In the genomic region with DNA sequence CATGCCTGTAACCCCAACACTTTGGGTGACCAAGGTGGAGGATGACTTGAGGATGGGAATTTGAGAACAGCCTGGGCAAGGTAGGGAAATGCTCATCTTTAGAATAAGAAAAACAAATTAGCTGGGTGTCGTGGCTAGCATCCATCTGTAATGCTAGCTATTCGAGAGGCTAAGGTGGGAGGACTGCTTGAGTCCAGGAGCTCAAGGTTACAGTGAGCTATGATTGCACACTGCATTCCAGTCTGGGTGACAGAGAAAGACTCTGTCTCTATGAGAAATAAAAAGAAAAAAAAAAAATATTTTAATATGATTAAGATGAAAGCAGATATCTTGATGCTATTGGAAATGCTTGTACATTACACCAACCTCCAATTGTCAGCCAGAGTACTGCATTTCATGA, we compare ENCODE assay signal across 40 cellular contexts.
"Had no signal": no experiment of that assay in that cellular context is flagged by ENCODE, and none has a peak within 500 bp of the region (broad histone marks: within the 10 kb centered on the region; RNA-seq: fewer than 3 reads in every experiment).

No MANE protein-coding gene starts in this region.

- H3K27ac ChIP-seq: adrenal gland, ascending aorta, body of pancreas, brain microvascular endothelial cell, cardiac muscle cell had no signal

- H3K27ac Mint-ChIP-seq: activated naive CD4-positive, alpha-beta T cell treated with anti-CD3 and anti-CD28 coated beads for 36 hours; activated naive CD4-positive, alpha-beta T cell treated with anti-CD3 and anti-CD28 coated beads, Interleukin-2, amount 10 ng/mL, durations not matched to agents 7 days and 5 days; activated naive CD4-positive, alpha-beta T cell treated with anti-CD3 and anti-CD28 coated beads, Interleukin-2, amount 50 U/mL, for 24 hours; activated naive CD4-positive, alpha-beta T cell treated with anti-CD3 and anti-CD28 coated beads, Interleukin-2, amount 50 U/mL, for 72 hours; activated naive CD8-positive, alpha-beta T cell; activated naive CD8-positive, alpha-beta T cell treated with anti-CD3 and anti-CD28 coated beads for 36 hours; activated naive CD8-positive, alpha-beta T cell treated with anti-CD3 and anti-CD28 coated beads, Interleukin-2, amount 10 ng/mL, durations not matched to agents 7 days and 5 days; activated naive CD8-positive, alpha-beta T cell treated with anti-CD3 and anti-CD28 coated beads, Interleukin-2, amount 50 U/mL, for 24 hours; activated T-cell treated with anti-CD3 and anti-CD28 coated beads, Interleukin-2, amount 50 U/mL, for 24 hours; activated T-cell treated with anti-CD3 and anti-CD28 coated beads, Interleukin-2, amount 50 U/mL, for 72 hours; activated T-helper 1 cell treated with anti-CD3 and anti-CD28 coated beads, Interleukin-12 subunit alpha, Interleukin-12 subunit beta, Interleukin-2, Interleukin-4 antibody, amounts not matched to agents 30 ng/mL and 10 ng/mL and 1 ng/mL, durations not matched to agents 14 hours and 24 hours and 36 hours; activated T-helper 17 cell treated with anti-CD3 and anti-CD28 coated beads, Interleukin-2, amount 50 U/mL, for 72 hours; activated T-helper 2 cell treated with anti-CD3 and anti-CD28 coated beads, Interferon-gamma antibody, Interleukin-2, Interleukin-4, amounts not matched to agents 10 μg/mL and 5 μg/mL and 100 μg/mL, durations not matched to agents 14 hours and 24 hours and 36 hours; brain had no signal

- DNase-seq: activated effector memory CD4-positive, alpha-beta T cell treated with anti-CD3 and anti-CD28 coated beads, Interleukin-2, amount 50 U/mL, for 16 hours; activated effector memory CD4-positive, alpha-beta T cell treated with Interleukin-2 at 50 U/mL for 16 hours; activated gamma-delta T cell; activated gamma-delta T cell treated with Interleukin-2 at 50 U/mL for 16 hours; activated naive CD4-positive, alpha-beta T cell; activated naive CD4-positive, alpha-beta T cell treated with anti-CD3 and anti-CD28 coated beads for 36 hours; activated naive CD4-positive, alpha-beta T cell treated with anti-CD3 and anti-CD28 coated beads, Interleukin-2, amount 10 ng/mL, durations not matched to agents 7 days and 5 days; activated naive CD4-positive, alpha-beta T cell treated with anti-CD3 and anti-CD28 coated beads, Interleukin-2, amount 50 U/mL, for 16 hours; activated naive CD4-positive, alpha-beta T cell treated with Interleukin-2 at 50 U/mL for 16 hours; activated naive CD8-positive, alpha-beta T cell treated with anti-CD3 and anti-CD28 coated beads for 36 hours; activated naive CD8-positive, alpha-beta T cell treated with anti-CD3 and anti-CD28 coated beads, Interleukin-2, amount 10 ng/mL, durations not matched to agents 7 days and 5 days; activated naive CD8-positive, alpha-beta T cell treated with anti-CD3 and anti-CD28 coated beads, Interleukin-2, amount 50 U/mL, for 24 hours; activated T-cell treated with anti-CD3 and anti-CD28 coated beads, Interleukin-2, amount 50 U/mL, for 1 hour; activated T-cell treated with anti-CD3 and anti-CD28 coated beads, Interleukin-2, amount 50 U/mL, for 24 hours; activated T-cell treated with anti-CD3 and anti-CD28 coated beads, Interleukin-2, amount 50 U/mL, for 4 hours; activated T-cell treated with anti-CD3 and anti-CD28 coated beads, Interleukin-2, amount 50 U/mL, for 48 hours; activated T-cell treated with anti-CD3 and anti-CD28 coated beads, Interleukin-2, amount 50 U/mL, for 72 hours; adrenal gland; amniotic stem cell; amygdala; anterior cingulate cortex; aorta; body of pancreas; brain microvascular endothelial cell; caudate nucleus; central memory CD4-positive, alpha-beta T cell; cerebellar nuclear complex had no signal

- H3K27me3 Mint-ChIP-seq: activated naive CD8-positive, alpha-beta T cell; brain had no signal

- H3K4me3 Mint-ChIP-seq: activated naive CD4-positive, alpha-beta T cell treated with anti-CD3 and anti-CD28 coated beads for 36 hours; activated naive CD4-positive, alpha-beta T cell treated with anti-CD3 and anti-CD28 coated beads, Interleukin-2, amount 10 ng/mL, durations not matched to agents 7 days and 5 days; activated naive CD4-positive, alpha-beta T cell treated with anti-CD3 and anti-CD28 coated beads, Interleukin-2, amount 50 U/mL, for 24 hours; activated naive CD8-positive, alpha-beta T cell; activated naive CD8-positive, alpha-beta T cell treated with anti-CD3 and anti-CD28 coated beads for 36 hours; activated naive CD8-positive, alpha-beta T cell treated with anti-CD3 and anti-CD28 coated beads, Interleukin-2, amount 10 ng/mL, durations not matched to agents 7 days and 5 days; activated naive CD8-positive, alpha-beta T cell treated with anti-CD3 and anti-CD28 coated beads, Interleukin-2, amount 50 U/mL, for 24 hours; activated T-cell treated with anti-CD3 and anti-CD28 coated beads, Interleukin-2, amount 50 U/mL, for 24 hours; activated T-cell treated with anti-CD3 and anti-CD28 coated beads, Interleukin-2, amount 50 U/mL, for 4 hours; activated T-cell treated with anti-CD3 and anti-CD28 coated beads, Interleukin-2, amount 50 U/mL, for 72 hours; activated T-helper 1 cell treated with anti-CD3 and anti-CD28 coated beads, Interleukin-12 subunit alpha, Interleukin-12 subunit beta, Interleukin-2, Interleukin-4 antibody, amounts not matched to agents 30 ng/mL and 10 ng/mL and 1 ng/mL, durations not matched to agents 14 hours and 24 hours and 36 hours; activated T-helper 17 cell treated with anti-CD3 and anti-CD28 coated beads, Interleukin-2, amount 50 U/mL, for 72 hours; brain; central memory CD8-positive, alpha-beta T cell had no signal

- H3K36me3 ChIP-seq: adrenal gland, ascending aorta, brain microvascular endothelial cell, breast epithelium, cardiac muscle cell had no signal

- H3K9me3 Mint-ChIP-seq: activated naive CD4-positive, alpha-beta T cell treated with anti-CD3 and anti-CD28 coated beads for 36 hours; activated naive CD4-positive, alpha-beta T cell treated with anti-CD3 and anti-CD28 coated beads, Interleukin-2, amount 10 ng/mL, durations not matched to agents 7 days and 5 days; activated naive CD4-positive, alpha-beta T cell treated with anti-CD3 and anti-CD28 coated beads, Interleukin-2, amount 50 U/mL, for 24 hours; activated naive CD4-positive, alpha-beta T cell treated with anti-CD3 and anti-CD28 coated beads, Interleukin-2, amount 50 U/mL, for 72 hours; activated naive CD8-positive, alpha-beta T cell treated with anti-CD3 and anti-CD28 coated beads for 36 hours; activated naive CD8-positive, alpha-beta T cell treated with anti-CD3 and anti-CD28 coated beads, Interleukin-2, amount 10 ng/mL, durations not matched to agents 7 days and 5 days; activated naive CD8-positive, alpha-beta T cell treated with anti-CD3 and anti-CD28 coated beads, Interleukin-2, amount 50 U/mL, for 24 hours; activated T-cell treated with anti-CD3 and anti-CD28 coated beads, Interleukin-2, amount 50 U/mL, for 24 hours; activated T-cell treated with anti-CD3 and anti-CD28 coated beads, Interleukin-2, amount 50 U/mL, for 4 hours; activated T-cell treated with anti-CD3 and anti-CD28 coated beads, Interleukin-2, amount 50 U/mL, for 72 hours; activated T-helper 1 cell treated with anti-CD3 and anti-CD28 coated beads, Interleukin-12 subunit alpha, Interleukin-12 subunit beta, Interleukin-2, Interleukin-4 antibody, amounts not matched to agents 30 ng/mL and 10 ng/mL and 1 ng/mL, durations not matched to agents 14 hours and 24 hours and 36 hours; activated T-helper 17 cell treated with anti-CD3 and anti-CD28 coated beads, Interleukin-2, amount 50 U/mL, for 72 hours; activated T-helper 2 cell treated with anti-CD3 and anti-CD28 coated beads, Interferon-gamma antibody, Interleukin-2, Interleukin-4, amounts not matched to agents 10 μg/mL and 5 μg/mL and 100 μg/mL, durations not matched to agents 14 hours and 24 hours and 36 hours; central memory CD8-positive, alpha-beta T cell had no signal

- ATAC-seq: activated naive CD4-positive, alpha-beta T cell treated with anti-CD3 and anti-CD28 coated beads, Interleukin-2, amount 50 U/mL, for 72 hours; activated naive CD8-positive, alpha-beta T cell treated with anti-CD3 and anti-CD28 coated beads, Interleukin-2, amount 50 U/mL, for 24 hours; activated T-cell treated with anti-CD3 and anti-CD28 coated beads, Interleukin-2, amount 50 U/mL, for 4 hours; activated T-cell treated with anti-CD3 and anti-CD28 coated beads, Interleukin-2, amount 50 U/mL, for 72 hours; activated T-helper 17 cell treated with anti-CD3 and anti-CD28 coated beads, Interleukin-2, amount 50 U/mL, for 72 hours; body of pancreas had no signal

- H3K27me3 ChIP-seq: adrenal gland, ascending aorta, body of pancreas, brain microvascular endothelial cell, breast epithelium, cardiac muscle cell had no signal

- H3K4me3 ChIP-seq: adrenal gland, ascending aorta, body of pancreas, breast epithelium, cardiac muscle cell had no signal

- FAIRE-seq: astrocyte, bronchial epithelial cell had no signal

- H3K9me3 ChIP-seq: adrenal gland, ascending aorta, body of pancreas, breast epithelium had no signal

- H3K36me3 Mint-ChIP-seq: activated naive CD4-positive, alpha-beta T cell treated with anti-CD3 and anti-CD28 coated beads, Interleukin-2, amount 10 ng/mL, durations not matched to agents 7 days and 5 days; activated naive CD4-positive, alpha-beta T cell treated with anti-CD3 and anti-CD28 coated beads, Interleukin-2, amount 50 U/mL, for 72 hours; activated naive CD8-positive, alpha-beta T cell; activated naive CD8-positive, alpha-beta T cell treated with anti-CD3 and anti-CD28 coated beads for 36 hours; activated naive CD8-positive, alpha-beta T cell treated with anti-CD3 and anti-CD28 coated beads, Interleukin-2, amount 10 ng/mL, durations not matched to agents 7 days and 5 days; brain had no signal

- H3K4me1 Mint-ChIP-seq: activated naive CD4-positive, alpha-beta T cell treated with anti-CD3 and anti-CD28 coated beads, Interleukin-2, amount 10 ng/mL, durations not matched to agents 7 days and 5 days; activated naive CD4-positive, alpha-beta T cell treated with anti-CD3 and anti-CD28 coated beads, Interleukin-2, amount 50 U/mL, for 24 hours; activated T-helper 17 cell treated with anti-CD3 and anti-CD28 coated beads, Interleukin-2, amount 50 U/mL, for 72 hours; central memory CD8-positive, alpha-beta T cell had no signal

- H3K4me1 ChIP-seq: adrenal gland, ascending aorta, body of pancreas, breast epithelium had no signal
